ENCODE assay signal across 15 cellular contexts in genomic region chr6:163323274-163323673, GRCh38.
DNase-seq lines count a peak whose midpoint lies in the region; ATAC-seq, FAIRE-seq and TF ChIP-seq lines count a peak whose summit lies in the region.
"Had no signal": no experiment of that assay in that cellular context is flagged by ENCODE, and none has a peak within 500 bp of the region (broad histone marks: within the 10 kb centered on the region; RNA-seq: fewer than 3 reads in every experiment).

No MANE protein-coding gene starts in this region.

- H3K4me1 ChIP-seq in Panc1 (ENCODE audit: control insufficient read depth, insufficient read depth, low read length) (peaks cover 39% of the 10 kb centered on the region), mesenchymal stem cell (ENCODE audit: control insufficient read depth, insufficient read depth, low read depth, low read length) (peaks cover 11% of the 10 kb centered on the region)
- H3K4me1 ChIP-seq: HAP-1 had no signal

- no peak overlapping the region for H3K9ac ChIP-seq in mesenchymal stem cell (ENCODE audit: low read length)

- no peak for FAIRE-seq in frontal cortex (lab: Jason Lieb, UNC)
- FAIRE-seq: A204.1, D721Med, H1 had no signal

- H3K18ac ChIP-seq in mesenchymal stem cell (ENCODE audit: low read depth in 1 of 2, low read length in 2 of 2) = no peak overlapping the region

- DNase-seq in Panc1 (ENCODE audit: low read depth, low spot score) (no peak), mesenchymal stem cell (no peak), frontal cortex (ENCODE audit: low spot score in 2 of 2) (no peak), HPDE6-E6E7 (ENCODE audit: extremely low spot score) (no peak)
- DNase-seq: CD8-positive, alpha-beta T cell; COR-L47; DND-41; GF-D8 had no signal

- WGBS in mesenchymal stem cell = 94% methylated on average over 13 of the region's 13 CpGs

- peak overlapping the region; percentile 72 for H2AK5ac ChIP-seq in mesenchymal stem cell (ENCODE audit: low read length, severe bottlenecking)

- H2BK12ac ChIP-seq in mesenchymal stem cell (ENCODE audit: low read length in 2 of 2) = no peak overlapping the region

- H3K27me3 ChIP-seq in Panc1 (ENCODE audit: control insufficient read depth, insufficient read depth, low read length) (no peaks in the 10 kb centered on the region), mesenchymal stem cell (ENCODE audit: control insufficient read depth in 1 of 2, insufficient read depth in 1 of 2, low read length in 2 of 2) (no peaks in the 10 kb centered on the region)

- no peak overlapping the region for H2AFZ ChIP-seq in mesenchymal stem cell (ENCODE audit: low read depth, low read length)

- H3K9me3 ChIP-seq in Panc1 (ENCODE audit: control insufficient read depth, insufficient read depth, low read depth, low read length) (no peaks in the 10 kb centered on the region), mesenchymal stem cell (ENCODE audit: control insufficient read depth, low read length) (no peaks in the 10 kb centered on the region)
- H3K9me3 ChIP-seq: HAP-1 had no signal

- H3K36me3 ChIP-seq in Panc1 (ENCODE audit: control insufficient read depth, insufficient read depth, low read length) = no peaks in the 10 kb centered on the region
- H3K36me3 ChIP-seq in mesenchymal stem cell (ENCODE audit: control insufficient read depth in 1 of 2, insufficient read depth in 2 of 2, low read depth in 1 of 2, low read length in 2 of 2) = no peaks in the 10 kb centered on the region
- H3K36me3 ChIP-seq: HAP-1 had no signal

- H3K4me2 ChIP-seq in mesenchymal stem cell (ENCODE audit: low read length, poor library complexity, severe bottlenecking) = no peak overlapping the region

- intact Hi-C loops in Panc1 (cut with micrococcal nuclease; ENCODE audit: unreplicated experiment) = loop anchor here (10.0 kb wide), 1 partner anchor 138 kb away; no protein-coding TSS in a partner anchor

- H3K4me3 ChIP-seq in Panc1 (ENCODE audit: low read depth in 2 of 2, low read length in 2 of 2) (no peak overlapping the region), mesenchymal stem cell (ENCODE audit: insufficient read depth in 1 of 2, low read depth in 1 of 2, low read length in 2 of 2) (no peak overlapping the region)
- H3K4me3 ChIP-seq: HAP-1 had no signal

- no peak overlapping the region for H2BK15ac ChIP-seq in mesenchymal stem cell (ENCODE audit: low read depth, poor library complexity, severe bottlenecking)

- no peak overlapping the region for H3K4ac ChIP-seq in mesenchymal stem cell (ENCODE audit: low read depth in 1 of 2, low read length in 2 of 2)

- no TSS peak for BruUV-seq in Panc1 (replicated peaks; lab: Mats Ljungman, UMichigan)

- peak overlapping the region; percentile 87 for H3K27ac ChIP-seq in Panc1 (ENCODE audit: low read length)
- H3K27ac ChIP-seq in cingulate gyrus (ENCODE audit: low read depth, low read length) = peak overlapping the region; percentile 99
- H3K27ac ChIP-seq in mesenchymal stem cell (ENCODE audit: low read length, poor library complexity, severe bottlenecking) = no peak overlapping the region
- H3K27ac ChIP-seq in temporal lobe (ENCODE audit: low read depth, low read length) = peak overlapping the region; percentile 96

- no peak overlapping the region for H2BK120ac ChIP-seq in mesenchymal stem cell (ENCODE audit: low read depth, low read length)

- H3K79me1 ChIP-seq in mesenchymal stem cell (replicated peaks; ENCODE audit: low read length, poor library complexity, severe bottlenecking) = no peaks in the 10 kb centered on the region

- no peak for TF ChIP-seq CTCF in Panc1 (IDR thresholded peaks at IDR 0.05)

- ATAC-seq in Panc1 = no peak
- no peak for ATAC-seq in HG03097 (IDR thresholded peaks at IDR 0.05; ENCODE audit: low FRiP score, unreplicated experiment)
- ATAC-seq: CD8-positive, alpha-beta T cell had no signal

- POLR2A ChIA-PET in Panc1 (lab: Charles Lee) = no interaction called here

- in situ Hi-C loops in Panc1 (cut with HindIII; ENCODE audit: low pct_unique_long_range_greater_than_20kb, low sequenced_read_pairs) = no loop called here

- CTCF ChIA-PET in Panc1 (lab: Charles Lee) = no interaction called here

- no peak overlapping the region for H4K8ac ChIP-seq in mesenchymal stem cell (ENCODE audit: low read length)

- no peak overlapping the region for H3K23ac ChIP-seq in mesenchymal stem cell (ENCODE audit: low read length in 2 of 2)

- no peak overlapping the region for H2BK5ac ChIP-seq in mesenchymal stem cell (ENCODE audit: low read depth, low read length, poor library complexity, severe bottlenecking)

- no peak overlapping the region for H4K91ac ChIP-seq in mesenchymal stem cell (ENCODE audit: low read length)

- no peak overlapping the region for H3K14ac ChIP-seq in mesenchymal stem cell (ENCODE audit: low read length in 2 of 2)
